35 cellular contexts compared by ENCODE assay signal in the genomic region with DNA sequence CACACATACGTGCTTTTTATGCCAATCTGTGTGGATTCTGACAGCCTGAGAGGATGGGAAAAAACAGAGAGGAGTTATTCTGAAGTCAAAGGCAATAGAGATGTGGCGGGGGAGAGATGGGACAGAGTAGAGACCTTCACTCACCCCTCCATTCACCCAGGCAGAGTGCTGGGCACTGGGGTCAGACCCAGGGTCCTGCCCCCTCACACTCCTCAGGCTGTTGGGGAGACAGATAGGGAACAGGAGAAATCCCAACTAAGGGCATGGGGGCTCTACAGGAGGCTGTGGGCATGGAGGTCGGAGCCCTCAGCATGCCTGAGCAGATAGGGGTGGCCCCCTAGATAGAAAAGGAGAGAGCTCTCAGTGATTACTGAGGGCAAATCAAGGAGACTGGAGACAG. TPM values are rescaled to one million over a fixed set of nuclear protein-coding genes. Genes with fewer than 3 reads are reported as not detected.
"Had no signal": no experiment of that assay in that cellular context is flagged by ENCODE, and none has a peak within 500 bp of the region (broad histone marks: within the 10 kb centered on the region; RNA-seq: fewer than 3 reads in every experiment).

No MANE protein-coding gene starts in this region.

- H3K9me3 Mint-ChIP-seq: activated CD4-positive, alpha-beta memory T cell treated with anti-CD3 and anti-CD28 coated beads for 36 hours; activated naive CD4-positive, alpha-beta T cell treated with anti-CD3 and anti-CD28 coated beads for 36 hours; activated naive CD4-positive, alpha-beta T cell treated with anti-CD3 and anti-CD28 coated beads, Interleukin-2, amount 50 U/mL, for 72 hours; T-cell; T-helper 2 cell treated with Interferon-gamma antibody and Interleukin-4, amounts not matched to agents 5 μg/mL and 100 μg/mL, for 36 hours; WTC11 had no signal

- H3K27ac ChIP-seq: adrenal gland, body of pancreas, PC-9, RWPE1 had no signal

- H3K4me1 Mint-ChIP-seq: T-cell had no signal

- H2AFZ ChIP-seq: PC-9 had no signal

- H3K36me3 Mint-ChIP-seq: activated CD4-positive, alpha-beta memory T cell treated with anti-CD3 and anti-CD28 coated beads for 36 hours; activated naive CD4-positive, alpha-beta T cell treated with anti-CD3 and anti-CD28 coated beads, Interleukin-2, amount 50 U/mL, for 72 hours; T-cell; WTC11 had no signal

- H3K9me3 ChIP-seq: adrenal gland, body of pancreas had no signal

- DNase-seq: activated CD4-positive, alpha-beta memory T cell treated with anti-CD3 and anti-CD28 coated beads for 36 hours; activated CD4-positive, alpha-beta T cell treated with anti-CD3 and anti-CD28 coated beads for 4 hours; activated CD4-positive, alpha-beta T cell treated with anti-CD3 and anti-CD28 coated beads, Interleukin-2, amount 50 U/mL, for 1 hour; activated CD4-positive, CD25-positive, alpha-beta regulatory T cell treated with anti-CD3 and anti-CD28 coated beads, Interleukin-2, amount 50 U/mL, for 72 hours; activated gamma-delta T cell treated with Interleukin-2 at 50 U/mL for 16 hours; activated naive CD4-positive, alpha-beta T cell treated with anti-CD3 and anti-CD28 coated beads for 36 hours; activated T-cell treated with anti-CD3 and anti-CD28 coated beads, Interleukin-2, amount 50 U/mL, for 1 hour; adrenal gland; body of pancreas; central memory CD4-positive, alpha-beta T cell; Kasumi-1; KG1; MM.1S; MV-4-11; NCI-H1092; NCI-H1417; NCI-H146; NCI-H187; NCI-H2029 treated with DMSO at 0.1 percent for 48 hours; NCI-H2107; NCI-H2171; NCI-H510A; NCI-H526; NCI-H748 treated with DMSO at 0.1 percent for 48 hours; NK-92 treated with Interleukin-12 subunit alpha and Interleukin-12 subunit beta, amount 100 ng/mL, for 24 hours; PC-9; SIG-M5; T-cell had no signal

- H3K4me3 ChIP-seq: adrenal gland, body of pancreas, PC-9 had no signal

- H3K27ac Mint-ChIP-seq: activated CD4-positive, alpha-beta memory T cell treated with anti-CD3 and anti-CD28 coated beads for 36 hours; activated naive CD4-positive, alpha-beta T cell treated with anti-CD3 and anti-CD28 coated beads for 36 hours; activated naive CD4-positive, alpha-beta T cell treated with anti-CD3 and anti-CD28 coated beads, Interleukin-2, amount 50 U/mL, for 72 hours; T-cell; T-helper 2 cell treated with Interferon-gamma antibody and Interleukin-4, amounts not matched to agents 5 μg/mL and 100 μg/mL, for 36 hours; WTC11 had no signal

- H3K4me2 ChIP-seq: PC-9 had no signal

- H3K4me3 Mint-ChIP-seq: activated CD4-positive, alpha-beta memory T cell treated with anti-CD3 and anti-CD28 coated beads for 36 hours; activated naive CD4-positive, alpha-beta T cell treated with anti-CD3 and anti-CD28 coated beads for 36 hours; T-cell; T-helper 2 cell treated with Interferon-gamma antibody and Interleukin-4, amounts not matched to agents 5 μg/mL and 100 μg/mL, for 36 hours; WTC11 had no signal

- ATAC-seq: activated naive CD4-positive, alpha-beta T cell treated with anti-CD3 and anti-CD28 coated beads, Interleukin-2, amount 50 U/mL, for 72 hours; body of pancreas; Right ventricle myocardium inferior; SK-N-SH treated with all-trans-retinoic acid at 6 μM for 48 hours; T-cell; WTC11 had no signal

- H3K4me1 ChIP-seq: adrenal gland, body of pancreas had no signal

- H3K36me3 ChIP-seq: adrenal gland had no signal

- H3K27me3 ChIP-seq: adrenal gland, body of pancreas had no signal

RNA-seq across cellular contexts. Expression of a gene that starts 30.3 kb away (rescaled TPM):
- total RNA-seq: activated CD4-positive, alpha-beta memory T cell treated with anti-CD3 and anti-CD28 coated beads for 36 hours; activated naive CD4-positive, alpha-beta T cell treated with anti-CD3 and anti-CD28 coated beads for 36 hours; activated naive CD4-positive, alpha-beta T cell treated with anti-CD3 and anti-CD28 coated beads, Interleukin-2, amount 50 U/mL, for 72 hours; body of pancreas; PC-9; Right ventricle myocardium inferior; SK-MEL-5; WTC11 had no signal

RNA-seq across cellular contexts. Expression of a gene that starts 46.7 kb away (rescaled TPM):
- total RNA-seq: activated naive CD4-positive, alpha-beta T cell treated with anti-CD3 and anti-CD28 coated beads for 36 hours; Right ventricle myocardium inferior had no signal
